ENCODE assay signal across 12 cellular contexts in genomic region chr12:139585-139984, GRCh38.
DNase-seq lines count a peak whose midpoint lies in the region; ATAC-seq and TF ChIP-seq lines count a peak whose summit lies in the region.
"Had no signal": no experiment of that assay in that cellular context is flagged by ENCODE, and none has a peak within 500 bp of the region (broad histone marks: within the 10 kb centered on the region; RNA-seq: fewer than 3 reads in every experiment).

No MANE protein-coding gene starts in this region.

- TF ChIP-seq CTCF in Calu3 (IDR thresholded peaks at IDR 0.05; ENCODE audit: unreplicated experiment): no peak

- no peaks in the 10 kb centered on the region for H3K36me3 Mint-ChIP-seq in activated T-cell treated with anti-CD3 and anti-CD28 coated beads, Interleukin-2, amount 50 U/mL, for 4 hours (ENCODE audit: insufficient read depth)
- H3K36me3 Mint-ChIP-seq in activated naive CD8-positive, alpha-beta T cell treated with anti-CD3 and anti-CD28 coated beads, Interleukin-2, amount 50 U/mL, for 24 hours (ENCODE audit: low read depth): no peaks in the 10 kb centered on the region
- H3K36me3 Mint-ChIP-seq in stimulated activated effector memory CD8-positive, alpha-beta T cell treated with anti-CD3 and anti-CD28 coated beads, Interleukin-12 subunit alpha, Interleukin-12 subunit beta, amount 100 ng/mL, for 72 hours: no peaks in the 10 kb centered on the region
- no peaks in the 10 kb centered on the region for H3K36me3 Mint-ChIP-seq in Calu3 (ENCODE audit: insufficient read depth, unreplicated experiment)

- no TSS peak for BruUV-seq in Calu3 (replicated peaks; lab: Mats Ljungman, UMichigan)

- ATAC-seq in activated T-cell treated with anti-CD3 and anti-CD28 coated beads, Interleukin-2, amount 50 U/mL, for 4 hours: no peak
- ATAC-seq in activated naive CD8-positive, alpha-beta T cell treated with anti-CD3 and anti-CD28 coated beads, Interleukin-2, amount 50 U/mL, for 24 hours: no peak
- no peak for ATAC-seq in stimulated activated effector memory CD8-positive, alpha-beta T cell treated with anti-CD3 and anti-CD28 coated beads, Interleukin-12 subunit alpha, Interleukin-12 subunit beta, amount 100 ng/mL, for 72 hours
- ATAC-seq: effector memory CD8-positive, alpha-beta T cell had no signal

- H3K4me3 Mint-ChIP-seq in activated T-cell treated with anti-CD3 and anti-CD28 coated beads, Interleukin-2, amount 50 U/mL, for 4 hours: peak overlapping the region; percentile 69
- H3K4me3 Mint-ChIP-seq in activated naive CD8-positive, alpha-beta T cell treated with anti-CD3 and anti-CD28 coated beads, Interleukin-2, amount 50 U/mL, for 24 hours: peak overlapping the region; percentile 80
- peak overlapping the region; percentile 23 for H3K4me3 Mint-ChIP-seq in stimulated activated effector memory CD8-positive, alpha-beta T cell treated with anti-CD3 and anti-CD28 coated beads, Interleukin-12 subunit alpha, Interleukin-12 subunit beta, amount 100 ng/mL, for 72 hours
- no peak overlapping the region for H3K4me3 Mint-ChIP-seq in Calu3 (ENCODE audit: low read depth, unreplicated experiment)

- CTCF ChIA-PET in Calu3 (lab: Charles Lee): no interaction called here

- DNase-seq in activated T-cell treated with anti-CD3 and anti-CD28 coated beads, Interleukin-2, amount 50 U/mL, for 4 hours: no peak
- no peak for DNase-seq in activated T-cell treated with anti-CD3 and anti-CD28 coated beads, Interleukin-2, amount 50 U/mL, for 1 hour
- DNase-seq in activated naive CD8-positive, alpha-beta T cell treated with anti-CD3 and anti-CD28 coated beads, Interleukin-2, amount 50 U/mL, for 24 hours: no peak
- DNase-seq in islet precursor cell (peak; percentile 74), globus pallidus (ENCODE audit: low spot score) (no peak), Calu3 (no peak), NCI-H1436 treated with DMSO at 0.1 percent for 48 hours (lab: John Stamatoyannopoulos, UW) (no peak)
- DNase-seq in stimulated activated effector memory CD8-positive, alpha-beta T cell treated with anti-CD3 and anti-CD28 coated beads, Interleukin-12 subunit alpha, Interleukin-12 subunit beta, amount 100 ng/mL, for 72 hours (ENCODE audit: low spot score in 2 of 2): no peak
- DNase-seq: activated CD4-positive, CD25-positive, alpha-beta regulatory T cell; effector memory CD8-positive, alpha-beta T cell; Karpas-422; pancreas had no signal

- H3K4me1 Mint-ChIP-seq in activated T-cell treated with anti-CD3 and anti-CD28 coated beads, Interleukin-2, amount 50 U/mL, for 4 hours (ENCODE audit: low read depth): peaks cover 11% of the 10 kb centered on the region
- peaks cover 8% of the 10 kb centered on the region for H3K4me1 Mint-ChIP-seq in activated naive CD8-positive, alpha-beta T cell treated with anti-CD3 and anti-CD28 coated beads, Interleukin-2, amount 50 U/mL, for 24 hours
- H3K4me1 Mint-ChIP-seq in stimulated activated effector memory CD8-positive, alpha-beta T cell treated with anti-CD3 and anti-CD28 coated beads, Interleukin-12 subunit alpha, Interleukin-12 subunit beta, amount 100 ng/mL, for 72 hours: peaks cover 12% of the 10 kb centered on the region
- peaks cover 13% of the 10 kb centered on the region for H3K4me1 Mint-ChIP-seq in Calu3 (ENCODE audit: low read depth, unreplicated experiment)

- no peaks in the 10 kb centered on the region for H3K9me3 Mint-ChIP-seq in activated T-cell treated with anti-CD3 and anti-CD28 coated beads, Interleukin-2, amount 50 U/mL, for 4 hours
- H3K9me3 Mint-ChIP-seq in activated naive CD8-positive, alpha-beta T cell treated with anti-CD3 and anti-CD28 coated beads, Interleukin-2, amount 50 U/mL, for 24 hours: no peaks in the 10 kb centered on the region
- H3K9me3 Mint-ChIP-seq in stimulated activated effector memory CD8-positive, alpha-beta T cell treated with anti-CD3 and anti-CD28 coated beads, Interleukin-12 subunit alpha, Interleukin-12 subunit beta, amount 100 ng/mL, for 72 hours: no peaks in the 10 kb centered on the region
- no peaks in the 10 kb centered on the region for H3K9me3 Mint-ChIP-seq in Calu3 (ENCODE audit: low read depth, unreplicated experiment)
- H3K9me3 Mint-ChIP-seq: effector memory CD8-positive, alpha-beta T cell had no signal

- H3K27me3 Mint-ChIP-seq in activated T-cell treated with anti-CD3 and anti-CD28 coated beads, Interleukin-2, amount 50 U/mL, for 4 hours (ENCODE audit: low read depth): peaks cover 39% of the 10 kb centered on the region
- H3K27me3 Mint-ChIP-seq in activated naive CD8-positive, alpha-beta T cell treated with anti-CD3 and anti-CD28 coated beads, Interleukin-2, amount 50 U/mL, for 24 hours: peaks cover 9% of the 10 kb centered on the region
- peaks cover 55% of the 10 kb centered on the region for H3K27me3 Mint-ChIP-seq in Calu3 (ENCODE audit: unreplicated experiment)

- H3K27ac Mint-ChIP-seq in activated naive CD8-positive, alpha-beta T cell treated with anti-CD3 and anti-CD28 coated beads, Interleukin-2, amount 50 U/mL, for 24 hours: peak overlapping the region; percentile 69
- H3K27ac Mint-ChIP-seq in stimulated activated effector memory CD8-positive, alpha-beta T cell treated with anti-CD3 and anti-CD28 coated beads, Interleukin-12 subunit alpha, Interleukin-12 subunit beta, amount 100 ng/mL, for 72 hours: no peak overlapping the region
- no peak overlapping the region for H3K27ac Mint-ChIP-seq in Calu3 (ENCODE audit: unreplicated experiment)
- H3K27ac Mint-ChIP-seq: effector memory CD8-positive, alpha-beta T cell had no signal

- intact Hi-C loops in Calu3 (cut with micrococcal nuclease; ENCODE audit: unreplicated experiment): no loop called here
